23 cellular contexts compared by ENCODE assay signal in the genomic region with DNA sequence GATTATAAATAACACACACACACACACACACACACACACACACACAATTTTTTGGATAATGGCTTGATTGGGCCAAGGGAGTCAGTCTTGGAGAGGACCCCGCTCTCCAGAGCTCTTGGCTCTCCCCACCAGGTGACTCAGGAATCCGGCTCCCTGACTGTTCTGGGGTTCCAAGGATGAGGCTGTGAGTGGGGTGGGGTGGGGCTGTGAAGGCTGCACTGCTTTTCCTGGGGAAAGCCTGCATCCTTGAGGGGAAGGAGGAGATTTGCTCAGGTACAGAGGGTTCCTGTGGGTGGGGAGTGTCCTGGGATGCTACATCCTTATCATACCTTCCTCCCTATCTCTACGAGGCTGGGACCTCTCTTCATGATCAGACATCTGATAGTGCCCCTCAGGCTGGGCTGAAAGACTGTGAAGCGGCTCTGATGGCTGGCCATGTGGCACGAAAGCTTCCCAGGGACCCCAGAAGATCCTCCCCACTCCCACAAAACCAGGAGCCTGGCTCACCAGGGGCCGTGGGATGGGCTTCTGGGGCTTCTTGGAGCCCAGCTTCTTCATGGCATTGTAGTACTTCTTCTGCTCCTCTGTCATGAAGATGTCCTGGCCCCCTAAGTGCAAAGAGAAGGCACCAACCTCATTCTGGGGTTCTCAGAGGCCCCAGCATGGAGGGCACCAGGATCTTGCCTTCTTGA.
"Had no signal": no experiment of that assay in that cellular context is flagged by ENCODE, and none has a peak within 500 bp of the region (broad histone marks: within the 10 kb centered on the region; RNA-seq: fewer than 3 reads in every experiment).

No MANE protein-coding gene starts in this region.

- H3K27ac ChIP-seq: gastrocnemius medialis, neural progenitor cell, right atrium auricular region, suprapubic skin, tibial artery, vagina had no signal

- ATAC-seq: activated naive CD8-positive, alpha-beta T cell treated with anti-CD3 and anti-CD28 coated beads, Interleukin-2, amount 50 U/mL, for 24 hours; gastrocnemius medialis; naive thymus-derived CD4-positive, alpha-beta T cell had no signal

- DNase-seq: activated CD4-positive, alpha-beta T cell treated with anti-CD3 and anti-CD28 coated beads, Interleukin-2, amount 50 U/mL, for 4 hours; activated naive CD8-positive, alpha-beta T cell treated with anti-CD3 and anti-CD28 coated beads, Interleukin-2, amount 50 U/mL, for 24 hours; activated T-cell treated with anti-CD3 and anti-CD28 coated beads, Interleukin-2, amount 50 U/mL, for 48 hours; amygdala; caudate nucleus; effector CD4-positive, alpha-beta T cell; erythroblast; gastrocnemius medialis; glutamatergic neuron; midbrain; naive thymus-derived CD4-positive, alpha-beta T cell; occipital lobe; stimulated activated naive CD4-positive, alpha-beta T cell; T1000; tibial artery had no signal

- H3K36me3 Mint-ChIP-seq: activated naive CD4-positive, alpha-beta T cell treated with anti-CD3 and anti-CD28 coated beads, Interleukin-2, amount 50 U/mL, for 24 hours; naive thymus-derived CD4-positive, alpha-beta T cell; neural progenitor cell had no signal

- H3K4me3 ChIP-seq: gastrocnemius medialis, neural progenitor cell, right atrium auricular region, suprapubic skin, tibial artery, vagina had no signal

- H3K27ac Mint-ChIP-seq: activated naive CD4-positive, alpha-beta T cell treated with anti-CD3 and anti-CD28 coated beads, Interleukin-2, amount 50 U/mL, for 24 hours; activated naive CD8-positive, alpha-beta T cell treated with anti-CD3 and anti-CD28 coated beads, Interleukin-2, amount 50 U/mL, for 24 hours; activated T-helper 2 cell treated with anti-CD3 and anti-CD28 coated beads, Interferon-gamma antibody, Interleukin-2, Interleukin-4, amounts not matched to agents 10 μg/mL and 5 μg/mL and 100 μg/mL, durations not matched to agents 14 hours and 24 hours and 36 hours; dendritic cell treated with granulocyte-macrophage colony-stimulating factor and Interleukin-4, amounts not matched to agents 40 ng/mL and 50 ng/mL, for 4 days; naive thymus-derived CD4-positive, alpha-beta T cell; neural progenitor cell; T-helper 1 cell treated with Interleukin-12 subunit alpha and Interleukin-12 subunit beta and Interleukin-4 antibody, amounts not matched to agents 30 μg/mL and 1 μg/mL, for 36 hours had no signal

- H3K9me3 ChIP-seq: gastrocnemius medialis, right atrium auricular region, tibial artery, vagina had no signal

- H3K9me3 Mint-ChIP-seq: activated naive CD4-positive, alpha-beta T cell treated with anti-CD3 and anti-CD28 coated beads, Interleukin-2, amount 50 U/mL, for 24 hours; activated naive CD8-positive, alpha-beta T cell treated with anti-CD3 and anti-CD28 coated beads, Interleukin-2, amount 50 U/mL, for 24 hours; activated T-helper 2 cell treated with anti-CD3 and anti-CD28 coated beads, Interferon-gamma antibody, Interleukin-2, Interleukin-4, amounts not matched to agents 10 μg/mL and 5 μg/mL and 100 μg/mL, durations not matched to agents 14 hours and 24 hours and 36 hours; dendritic cell treated with granulocyte-macrophage colony-stimulating factor and Interleukin-4, amounts not matched to agents 40 ng/mL and 50 ng/mL, for 4 days; T-helper 1 cell treated with Interleukin-12 subunit alpha and Interleukin-12 subunit beta and Interleukin-4 antibody, amounts not matched to agents 30 μg/mL and 1 μg/mL, for 36 hours had no signal

- H3K27me3 ChIP-seq: gastrocnemius medialis, neural progenitor cell, right atrium auricular region, suprapubic skin, tibial artery, vagina had no signal

- H3K36me3 ChIP-seq: gastrocnemius medialis, neural progenitor cell, suprapubic skin, tibial artery, vagina had no signal

- H3K4me1 Mint-ChIP-seq: activated naive CD4-positive, alpha-beta T cell treated with anti-CD3 and anti-CD28 coated beads, Interleukin-2, amount 50 U/mL, for 24 hours; activated naive CD8-positive, alpha-beta T cell treated with anti-CD3 and anti-CD28 coated beads, Interleukin-2, amount 50 U/mL, for 24 hours; naive thymus-derived CD4-positive, alpha-beta T cell; neural progenitor cell had no signal

- H3K4me1 ChIP-seq: gastrocnemius medialis, neural progenitor cell, right atrium auricular region, suprapubic skin, tibial artery, vagina had no signal

- H3K27me3 Mint-ChIP-seq: activated naive CD4-positive, alpha-beta T cell treated with anti-CD3 and anti-CD28 coated beads, Interleukin-2, amount 50 U/mL, for 24 hours had no signal

- H3K4me3 Mint-ChIP-seq: activated naive CD4-positive, alpha-beta T cell treated with anti-CD3 and anti-CD28 coated beads, Interleukin-2, amount 50 U/mL, for 24 hours; activated naive CD8-positive, alpha-beta T cell treated with anti-CD3 and anti-CD28 coated beads, Interleukin-2, amount 50 U/mL, for 24 hours; dendritic cell treated with granulocyte-macrophage colony-stimulating factor and Interleukin-4, amounts not matched to agents 40 ng/mL and 50 ng/mL, for 4 days; naive thymus-derived CD4-positive, alpha-beta T cell; neural progenitor cell; T-helper 1 cell treated with Interleukin-12 subunit alpha and Interleukin-12 subunit beta and Interleukin-4 antibody, amounts not matched to agents 30 μg/mL and 1 μg/mL, for 36 hours had no signal
